ENCODE assay signal across 8 cellular contexts in the genomic region with DNA sequence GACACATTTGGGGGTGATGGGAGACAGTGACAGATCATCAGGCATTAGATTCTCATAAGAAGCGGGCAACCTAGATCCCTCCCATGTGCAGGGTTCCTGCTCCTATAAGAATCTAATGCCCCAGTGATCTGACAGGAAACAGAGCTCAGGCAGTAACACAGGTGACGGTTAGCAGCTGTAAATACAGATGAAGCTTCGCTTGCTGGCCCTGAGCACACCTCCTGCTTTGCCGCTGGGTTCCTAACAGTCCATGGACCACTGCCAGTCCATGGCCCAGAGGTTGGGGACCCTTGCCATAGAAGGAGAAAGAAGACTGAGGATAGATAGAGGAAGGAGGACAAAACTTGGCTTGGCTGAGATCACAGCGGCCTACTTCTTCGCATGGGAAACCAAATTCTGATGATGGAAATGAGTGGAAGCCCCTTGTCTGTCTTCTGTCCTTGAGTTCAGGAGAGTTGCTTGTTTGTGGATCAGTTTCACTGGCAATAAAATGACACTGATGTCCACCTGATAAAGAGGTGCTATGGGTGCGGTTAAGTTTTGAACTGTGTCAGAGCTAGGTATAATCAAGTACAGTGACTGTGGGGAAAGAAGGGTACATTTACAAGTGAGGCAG. TPM values are rescaled to one million over a fixed set of nuclear protein-coding genes. Genes with fewer than 3 reads are reported as not detected.
DNase-seq lines count a peak whose midpoint lies in the region; ATAC-seq and TF ChIP-seq lines count a peak whose summit lies in the region.

No MANE protein-coding gene starts in this region.

- ATAC-seq in GM18511 (IDR thresholded peaks at IDR 0.05; ENCODE audit: unreplicated experiment) (peak; percentile 27), GM21447 (IDR thresholded peaks at IDR 0.05; ENCODE audit: unreplicated experiment) (peak; percentile 36), GM18519 (IDR thresholded peaks at IDR 0.05; ENCODE audit: low FRiP score, unreplicated experiment) (no peak)
- ATAC-seq in naive thymus-derived CD4-positive, alpha-beta T cell, result no peak

- TF ChIP-seq CTCF in ascending aorta (IDR thresholded peaks at IDR 0.05), result no peak

- H3K36me3 ChIP-seq in naive thymus-derived CD4-positive, alpha-beta T cell (ENCODE audit: control insufficient read depth in 2 of 3, insufficient read depth in 3 of 3, low read length in 3 of 3), result peaks cover 0 to 8% (median 0%) of the 10 kb centered on the region in 3 experiments
- no peaks in the 10 kb centered on the region for H3K36me3 ChIP-seq in ascending aorta

- peak overlapping the region; percentile 83 to 97 (median 92) for H3K4me3 Mint-ChIP-seq in naive thymus-derived CD4-positive, alpha-beta T cell

- H3K9me3 Mint-ChIP-seq in naive thymus-derived CD4-positive, alpha-beta T cell, result peaks cover 0 to 7% (median 0%) of the 10 kb centered on the region in 11 donors

- H3K27me3 Mint-ChIP-seq in naive thymus-derived CD4-positive, alpha-beta T cell, result no peaks in the 10 kb centered on the region

- CTCF ChIA-PET in naive thymus-derived CD4-positive, alpha-beta T cell (lab: Charles Lee), result interaction anchor here (0.6 to 1.3 kb wide), 3 partner anchors 18 to 139 kb away, joined by 3 to 5 read pairs (median 4); no protein-coding TSS in a partner anchor

- H3K27ac Mint-ChIP-seq in naive thymus-derived CD4-positive, alpha-beta T cell, result peak overlapping the region; percentile 63 to 96 (median 91)

- peak overlapping the region; percentile 41 for H3K27ac ChIP-seq in naive thymus-derived CD4-positive, alpha-beta T cell (ENCODE audit: low read depth, low read length)
- no peak overlapping the region for H3K27ac ChIP-seq in ascending aorta

- no peaks in the 10 kb centered on the region for H3K9me3 ChIP-seq in naive thymus-derived CD4-positive, alpha-beta T cell (ENCODE audit: control insufficient read depth in 2 of 3, low read length in 3 of 3)
- H3K9me3 ChIP-seq in ascending aorta, result no peaks in the 10 kb centered on the region

- peak; percentile 55 for DNase-seq in Jurkat, Clone E6-1 (ENCODE audit: low read depth, low spot score)
- DNase-seq in naive thymus-derived CD4-positive, alpha-beta T cell, result no peak
- DNase-seq in DMS114 treated with DMSO at 0.1 percent for 48 hours (lab: John Stamatoyannopoulos, UW; ENCODE audit: unreplicated experiment) (no peak), ascending aorta (ENCODE audit: low spot score in 2 of 2) (no peak), NCI-H510A treated with DMSO at 0.1 percent for 48 hours (lab: John Stamatoyannopoulos, UW) (no peak)

- POLR2A ChIA-PET in naive thymus-derived CD4-positive, alpha-beta T cell (lab: Charles Lee), result interaction anchor here (0.6 to 4.3 kb wide), 4 partner anchors 12 to 133 kb away, joined by 3 to 65 read pairs (median 17); partner anchors contain the start of genes ALPK1 and AP1AR

- peaks cover 38 to 63% (median 60%) of the 10 kb centered on the region in 7 donors for H3K4me1 Mint-ChIP-seq in naive thymus-derived CD4-positive, alpha-beta T cell

- intact Hi-C loops in naive thymus-derived CD4-positive, alpha-beta T cell (cut with micrococcal nuclease), result loop anchor here in 1 of 2 donors (5.0 kb wide), 1 partner anchor 1475 kb away; the partner anchor contains the start of gene CAMK2D
- intact Hi-C loops in ascending aorta (cut with DNase I), result loop anchor here (5.0 kb wide), 2 partner anchors 35 to 140 kb away; partner anchors contain the start of gene FAM241A

- H3K4me3 ChIP-seq in Jurkat, Clone E6-1 (ENCODE audit: low read length), result no peak overlapping the region
- peak overlapping the region; percentile 39 for H3K4me3 ChIP-seq in naive thymus-derived CD4-positive, alpha-beta T cell (ENCODE audit: low read length)
- H3K4me3 ChIP-seq in ascending aorta, result no peak overlapping the region

- H3K27me3 ChIP-seq in naive thymus-derived CD4-positive, alpha-beta T cell (ENCODE audit: control insufficient read depth in 2 of 2, insufficient read depth in 2 of 2, low read length in 2 of 2), result no peaks in the 10 kb centered on the region
- H3K27me3 ChIP-seq in ascending aorta, result no peaks in the 10 kb centered on the region

- H3K36me3 Mint-ChIP-seq in naive thymus-derived CD4-positive, alpha-beta T cell, result peaks cover 0 to 13% (median 2%) of the 10 kb centered on the region in 5 donors

- peaks cover 31 to 53% of the 10 kb centered on the region in 2 donors for H3K4me1 ChIP-seq in naive thymus-derived CD4-positive, alpha-beta T cell (ENCODE audit: control insufficient read depth in 2 of 2, insufficient read depth in 2 of 2, low read length in 2 of 2)
- H3K4me1 ChIP-seq in ascending aorta, result peaks cover 0 to 5% of the 10 kb centered on the region in 2 donors

RNA-seq across cellular contexts. Expression of gene TIFA, which starts 1.7 kb away (rescaled TPM):
- polyA plus RNA-seq in Jurkat, Clone E6-1 (2012; ENCODE audit: insufficient read depth, insufficient read length), result 17.0 TPM
- 10 to 100 TPM in 4 of 5 experiments, 1 to 10 TPM in 1; 8.7 to 38.8 (median 12.3) TPM for total RNA-seq in naive thymus-derived CD4-positive, alpha-beta T cell
- polyA plus RNA-seq in naive thymus-derived CD4-positive, alpha-beta T cell, result 10 to 100 TPM; 11.5 to 19.9 TPM
- total RNA-seq in ascending aorta, result 11.3 TPM

RNA-seq across cellular contexts. Expression of gene ALPK1, which starts 9.8 kb away (rescaled TPM):
- polyA plus RNA-seq in Jurkat, Clone E6-1 (2012; ENCODE audit: insufficient read depth, insufficient read length), result 0.74 TPM
- total RNA-seq in naive thymus-derived CD4-positive, alpha-beta T cell, result 10 to 100 TPM; 15.5 to 35.0 (median 19.8) TPM
- 1 to 10 TPM; 5.0 to 5.7 TPM for polyA plus RNA-seq in naive thymus-derived CD4-positive, alpha-beta T cell
- 8.7 TPM for total RNA-seq in ascending aorta

RNA-seq across cellular contexts. Expression of gene AP1AR, which starts 55.8 kb away (rescaled TPM):
- polyA plus RNA-seq in Jurkat, Clone E6-1 (2012; ENCODE audit: insufficient read depth, insufficient read length), result 24.9 TPM
- 10 to 100 TPM in 4 of 5 experiments, 1 to 10 TPM in 1; 7.3 to 21.0 (median 17.0) TPM for total RNA-seq in naive thymus-derived CD4-positive, alpha-beta T cell
- polyA plus RNA-seq in naive thymus-derived CD4-positive, alpha-beta T cell, result 10 to 100 TPM; 16.4 to 23.8 TPM
- total RNA-seq in ascending aorta, result 7.0 TPM

Comparison
In these comparisons a context has a peak if more than half of its experiments do, and no peak if none do; other contexts are left out.
1. ATAC-seq: peak in GM18511 (single experiment) and GM21447 (single experiment); none in naive thymus-derived CD4-positive, alpha-beta T cell (single experiment) and GM18519 (single experiment).